Comparison of ENCODE assay signal across 22 cellular contexts in genomic region chr9:6864102-6864501, GRCh38.
"Had no signal": no experiment of that assay in that cellular context is flagged by ENCODE, and none has a peak within 500 bp of the region (broad histone marks: within the 10 kb centered on the region; RNA-seq: fewer than 3 reads in every experiment).

No MANE protein-coding gene starts in this region.

- H3K4me3 Mint-ChIP-seq: naive thymus-derived CD8-positive, alpha-beta T cell had no signal

- H3K27ac ChIP-seq: dorsolateral prefrontal cortex, esophagus squamous epithelium, gastroesophageal sphincter, neutrophil, sigmoid colon, skin epidermis, stomach, thoracic aorta, transverse colon had no signal

- DNase-seq: cortex of kidney; dorsolateral prefrontal cortex; effector CD8-positive, alpha-beta T cell; esophagus squamous epithelium; foreskin fibroblast; glutamatergic neuron; islet precursor cell; mucosa of descending colon; naive thymus-derived CD8-positive, alpha-beta T cell; posterior cingulate gyrus; sigmoid colon; stimulated activated CD4-positive, alpha-beta T cell treated with anti-CD3 and anti-CD28 coated beads, Interleukin-2, amount 100 ng/mL, for 24 hours; stimulated activated CD4-positive, alpha-beta T cell treated with anti-CD3 and anti-CD28 coated beads, Interleukin-4, amount 100 ng/mL, for 4 hours; stimulated activated naive CD4-positive, alpha-beta T cell; stomach; substantia nigra; transverse colon had no signal

- H3K4me3 ChIP-seq: dorsolateral prefrontal cortex, esophagus squamous epithelium, gastroesophageal sphincter, mucosa of descending colon, sigmoid colon, skin epidermis, stomach, thoracic aorta, transverse colon had no signal

- H3K4me1 ChIP-seq: esophagus squamous epithelium, transverse colon had no signal

- H3K27me3 Mint-ChIP-seq: naive thymus-derived CD8-positive, alpha-beta T cell had no signal

- H3K27me3 ChIP-seq: dorsolateral prefrontal cortex, esophagus squamous epithelium, gastroesophageal sphincter, neutrophil, sigmoid colon, stomach, transverse colon had no signal

- H3K36me3 ChIP-seq: neutrophil, sigmoid colon, thoracic aorta had no signal

- ATAC-seq: gastroesophageal sphincter; left lobe of liver; mucosa of descending colon; naive thymus-derived CD8-positive, alpha-beta T cell had no signal
